31 cellular contexts compared by ENCODE assay signal in genomic region chrX:129235903-129236302, GRCh38.
DNase-seq lines count a peak whose midpoint lies in the region; ATAC-seq and TF ChIP-seq lines count a peak whose summit lies in the region.
"Had no signal": no experiment of that assay in that cellular context is flagged by ENCODE, and none has a peak within 500 bp of the region (broad histone marks: within the 10 kb centered on the region; RNA-seq: fewer than 3 reads in every experiment).

No MANE protein-coding gene starts in this region.

- H3K36me3 Mint-ChIP-seq in neural crest cell (ENCODE audit: low read depth): peaks cover 7% of the 10 kb centered on the region
- H3K36me3 Mint-ChIP-seq: activated naive CD8-positive, alpha-beta T cell treated with anti-CD3 and anti-CD28 coated beads for 36 hours; CD4-positive, alpha-beta memory T cell had no signal

- no peak overlapping the region for H3K4me3 ChIP-seq in uterus
- no peak overlapping the region for H3K4me3 ChIP-seq in left ventricle myocardium inferior
- H3K4me3 ChIP-seq: esophagus squamous epithelium, heart right ventricle, K562, testis had no signal

- H3K4me1 ChIP-seq in uterus: no peaks in the 10 kb centered on the region
- no peaks in the 10 kb centered on the region for H3K4me1 ChIP-seq in left ventricle myocardium inferior
- H3K4me1 ChIP-seq: esophagus squamous epithelium, heart right ventricle, testis had no signal

- peak; percentile 62 for DNase-seq in NCI-H1092 treated with DMSO at 0.1 percent for 48 hours (lab: John Stamatoyannopoulos, UW)
- no peak for DNase-seq in NCI-H1092 (lab: John Stamatoyannopoulos, UW)
- DNase-seq in NCI-H1436 treated with DMSO at 0.1 percent for 48 hours (lab: John Stamatoyannopoulos, UW): peak; percentile 30
- peak; percentile 2 for DNase-seq in astrocyte of the hippocampus (ENCODE audit: low read depth, low spot score)
- DNase-seq in neural crest cell (ENCODE audit: low read depth, low spot score): no peak
- no peak for DNase-seq in uterus
- no peak for DNase-seq in left ventricle myocardium inferior
- DNase-seq: 8988T; activated CD4-positive, alpha-beta T cell treated with anti-CD3 and anti-CD28 coated beads for 1 hour; activated naive CD8-positive, alpha-beta T cell treated with anti-CD3 and anti-CD28 coated beads for 36 hours; activated T-cell treated with anti-CD3 and anti-CD28 coated beads for 4 hours; aorta; CD4-positive, alpha-beta memory T cell; central memory CD4-positive, alpha-beta T cell; DMS53; esophagus squamous epithelium; foreskin melanocyte; GOT3; heart right ventricle; left colon; mesenchymal stem cell; NCI-H446 treated with DMSO at 0.1 percent for 48 hours; NK-92 treated with Interleukin-12 subunit alpha and Interleukin-12 subunit beta, amount 100 ng/mL, for 24 hours; SHP77 treated with DMSO at 0.1 percent for 48 hours; stimulated activated naive CD8-positive, alpha-beta T cell treated with anti-CD3 and anti-CD28 coated beads, Interleukin-15, Interleukin-2, amounts not matched to agents 100 U/mL and 50 U/mL, for 24 hours; T-helper 1 cell; testis had no signal

- no peak overlapping the region for H3K27ac Mint-ChIP-seq in neural crest cell (ENCODE audit: unreplicated experiment)
- H3K27ac Mint-ChIP-seq: activated naive CD8-positive, alpha-beta T cell treated with anti-CD3 and anti-CD28 coated beads for 36 hours; CD4-positive, alpha-beta memory T cell; dendritic cell treated with granulocyte-macrophage colony-stimulating factor and Interleukin-4, amounts not matched to agents 40 ng/mL and 50 ng/mL, for 4 days had no signal

- H3K4me1 Mint-ChIP-seq in neural crest cell: peaks cover 9% of the 10 kb centered on the region
- H3K4me1 Mint-ChIP-seq: activated naive CD8-positive, alpha-beta T cell treated with anti-CD3 and anti-CD28 coated beads for 36 hours; CD4-positive, alpha-beta memory T cell had no signal

- H3K27me3 Mint-ChIP-seq in neural crest cell (ENCODE audit: low read depth): no peaks in the 10 kb centered on the region
- H3K27me3 Mint-ChIP-seq: activated naive CD8-positive, alpha-beta T cell treated with anti-CD3 and anti-CD28 coated beads for 36 hours; dendritic cell treated with granulocyte-macrophage colony-stimulating factor and Interleukin-4, amounts not matched to agents 40 ng/mL and 50 ng/mL, for 4 days had no signal

- TF ChIP-seq CTCF in neural crest cell (conservative IDR thresholded peaks at IDR 0.05): peak; percentile 26
- no peak for TF ChIP-seq CTCF in uterus (IDR thresholded peaks at IDR 0.05)
- TF ChIP-seq CTCF in left ventricle myocardium inferior (IDR thresholded peaks at IDR 0.05; ENCODE audit: borderline replicate concordance): no peak

- no peaks in the 10 kb centered on the region for H3K36me3 ChIP-seq in uterus
- H3K36me3 ChIP-seq in left ventricle myocardium inferior: no peaks in the 10 kb centered on the region
- H3K36me3 ChIP-seq: esophagus squamous epithelium, heart right ventricle had no signal

- H3K9me3 ChIP-seq in uterus: no peaks in the 10 kb centered on the region
- H3K9me3 ChIP-seq in left ventricle myocardium inferior (replicated peaks): no peaks in the 10 kb centered on the region
- H3K9me3 ChIP-seq: esophagus squamous epithelium, heart right ventricle, testis had no signal

- intact Hi-C loops in uterus (cut with DNase I; ENCODE audit: low total_unique reads) (no loop called here), left ventricle myocardium inferior (cut with micrococcal nuclease) (no loop called here)

- H3K27me3 ChIP-seq in uterus: no peaks in the 10 kb centered on the region
- H3K27me3 ChIP-seq in left ventricle myocardium inferior (ENCODE audit: low read depth): no peaks in the 10 kb centered on the region
- H3K27me3 ChIP-seq: esophagus squamous epithelium, heart right ventricle, testis had no signal

- H3K27ac ChIP-seq in uterus (no peak overlapping the region), left ventricle myocardium inferior (replicated peaks) (no peak overlapping the region)
- H3K27ac ChIP-seq: esophagus squamous epithelium, heart right ventricle, testis had no signal

- TF ChIP-seq POLR2A in uterus (IDR thresholded peaks at IDR 0.05): no peak

- ATAC-seq in HG03135 (IDR thresholded peaks at IDR 0.05; ENCODE audit: unreplicated experiment): no peak
- ATAC-seq: heart right ventricle; K562; left colon; Panc1; stimulated activated naive CD8-positive, alpha-beta T cell treated with anti-CD3 and anti-CD28 coated beads, Interleukin-15, Interleukin-2, amounts not matched to agents 100 U/mL and 50 U/mL, for 24 hours had no signal

- H3K9me3 Mint-ChIP-seq in neural crest cell: no peaks in the 10 kb centered on the region
- H3K9me3 Mint-ChIP-seq: activated naive CD8-positive, alpha-beta T cell treated with anti-CD3 and anti-CD28 coated beads for 36 hours; dendritic cell treated with granulocyte-macrophage colony-stimulating factor and Interleukin-4, amounts not matched to agents 40 ng/mL and 50 ng/mL, for 4 days had no signal

- H3K4me3 Mint-ChIP-seq in neural crest cell: no peak overlapping the region
- H3K4me3 Mint-ChIP-seq: activated naive CD8-positive, alpha-beta T cell treated with anti-CD3 and anti-CD28 coated beads for 36 hours; CD4-positive, alpha-beta memory T cell; dendritic cell treated with granulocyte-macrophage colony-stimulating factor and Interleukin-4, amounts not matched to agents 40 ng/mL and 50 ng/mL, for 4 days had no signal

Comparison
In these comparisons a context has a peak if more than half of its experiments do, and no peak if none do; other contexts are left out.
1. DNase-seq: peak in NCI-H1092 treated with DMSO at 0.1 percent for 48 hours (single experiment), NCI-H1436 treated with DMSO at 0.1 percent for 48 hours (single experiment) and astrocyte of the hippocampus (single experiment); none in NCI-H1092 (single experiment), neural crest cell (single experiment), uterus (0 of 2) and left ventricle myocardium inferior (single experiment).